8 cellular contexts compared by ENCODE assay signal in the genomic region with DNA sequence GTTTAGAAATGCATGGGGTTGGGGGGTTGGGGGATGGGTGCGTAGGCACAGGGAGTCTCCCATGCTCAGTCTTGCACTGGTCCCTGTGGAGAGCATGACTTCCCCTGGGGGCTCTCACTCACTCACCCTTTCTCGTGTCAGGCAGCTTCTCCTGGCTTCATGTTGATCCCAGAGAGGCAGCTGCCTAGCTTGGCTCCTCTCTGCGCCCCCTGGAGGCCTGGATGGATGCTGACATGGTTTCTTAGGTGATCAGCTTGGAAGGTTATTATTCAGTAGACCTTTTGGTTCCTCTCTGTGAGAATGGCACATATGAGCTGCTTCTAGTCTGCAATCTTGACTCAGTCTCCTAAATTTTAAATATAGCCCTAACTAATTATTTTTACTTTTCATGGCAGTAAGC.
DNase-seq lines count a peak whose midpoint lies in the region; TF ChIP-seq lines count a peak whose summit lies in the region.

No MANE protein-coding gene starts in this region.

- H3K4me3 ChIP-seq in HFF-Myc (replicated peaks; ENCODE audit: low read depth, low read length): no peak overlapping the region
- H3K4me3 ChIP-seq in SJCRH30: no peak overlapping the region
- no peak overlapping the region for H3K4me3 ChIP-seq in transverse colon

- no peaks in the 10 kb centered on the region for H3K4me1 ChIP-seq in SJCRH30
- H3K4me1 ChIP-seq in transverse colon: no peaks in the 10 kb centered on the region

- TF ChIP-seq POLR2A in transverse colon (IDR thresholded peaks at IDR 0.05): no peak

- DNase-seq in NCI-H2171 treated with DMSO at 0.1 percent for 48 hours (lab: John Stamatoyannopoulos, UW): peak; percentile 30
- DNase-seq in NCI-H2171 (lab: John Stamatoyannopoulos, UW): no peak
- no peak for DNase-seq in HFF-Myc (ENCODE audit: extremely low read depth, low read depth)
- peak; percentile 3 to 27 for DNase-seq in SJCRH30
- peak; percentile 2 to 8 for DNase-seq in lung microvascular endothelial cell (ENCODE audit: low read depth in 2 of 2)
- DNase-seq in transverse colon: no peak
- DNase-seq in SIG-M5 treated with dmso at 0.1 percent for 504 hours (lab: John Stamatoyannopoulos, UW; ENCODE audit: unreplicated experiment): no peak
- no peak for DNase-seq in activated CD4-positive, CD25-positive, alpha-beta regulatory T cell treated with anti-CD3 and anti-CD28 coated beads, Interleukin-2, amount 50 U/mL, for 72 hours

- H3K36me3 ChIP-seq in SJCRH30 (no peaks in the 10 kb centered on the region), transverse colon (no peaks in the 10 kb centered on the region)

- intact Hi-C loops in transverse colon (cut with DNase I; ENCODE audit: low total_unique reads): no loop called here

- in situ Hi-C loops in transverse colon (cut with MboI; ENCODE audit: low pct_ligation_motif_present in 1 of 4, low pct_unique_long_range_greater_than_20kb in 1 of 4, low sequenced_read_pairs in 3 of 4): no loop called here

- H3K27ac ChIP-seq in SJCRH30 (no peak overlapping the region), transverse colon (no peak overlapping the region)

- H3K9me3 ChIP-seq in SJCRH30 (replicated peaks) (no peaks in the 10 kb centered on the region), transverse colon (peaks cover 0 to 7% of the 10 kb centered on the region in 2 donors)

- TF ChIP-seq CTCF in HFF-Myc (IDR thresholded peaks at IDR 0.05; ENCODE audit: low read depth, low read length, missing control alignments): peak; percentile 46
- no peak for TF ChIP-seq CTCF in transverse colon (IDR thresholded peaks at IDR 0.05)

- WGBS in transverse colon (ENCODE audit: low coverage in 1 of 2), 2 donors: 56% methylated on average over 3 of the region's 3 CpGs; no CpG with 5 or more reads in 1 of the 2 donors

- H3K27me3 ChIP-seq in SJCRH30 (no peaks in the 10 kb centered on the region), transverse colon (no peaks in the 10 kb centered on the region)

- no peak for TF ChIP-seq EP300 in transverse colon (IDR thresholded peaks at IDR 0.05; ENCODE audit: low read depth)

Comparison
In these comparisons a context has a peak if more than half of its experiments do, and no peak if none do; other contexts are left out.
1. DNase-seq: peak in NCI-H2171 treated with DMSO at 0.1 percent for 48 hours (single experiment), SJCRH30 (2 of 2) and lung microvascular endothelial cell (2 of 2); none in NCI-H2171 (single experiment), HFF-Myc (single experiment), transverse colon (single experiment), SIG-M5 treated with dmso at 0.1 percent for 504 hours (single experiment) and activated CD4-positive, CD25-positive, alpha-beta regulatory T cell treated with anti-CD3 and anti-CD28 coated beads, Interleukin-2, amount 50 U/mL, for 72 hours (single experiment).